In the genomic region with DNA sequence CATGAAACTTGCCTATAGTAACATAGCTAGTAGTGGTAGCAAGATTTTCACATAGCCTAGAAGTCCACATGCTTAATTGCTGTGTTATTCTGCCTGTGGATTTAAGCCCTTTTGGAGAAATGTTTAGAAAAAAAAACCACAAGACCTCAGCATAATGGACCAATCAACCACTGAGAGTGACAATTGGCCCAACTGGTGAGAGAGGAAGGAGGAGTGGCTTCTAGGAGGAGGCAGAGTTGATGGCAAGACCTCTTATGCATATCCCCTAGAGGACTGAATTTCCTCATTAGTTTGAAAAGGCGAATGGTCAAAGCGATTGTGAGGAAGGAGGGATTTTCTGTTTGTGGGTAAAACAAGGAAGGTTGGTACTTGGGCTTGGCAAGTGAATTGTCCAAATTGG, we compare ENCODE assay signal across 26 cellular contexts. TPM values are rescaled to one million over a fixed set of nuclear protein-coding genes. Genes with fewer than 3 reads are reported as not detected.
"Had no signal": no experiment of that assay in that cellular context is flagged by ENCODE, and none has a peak within 500 bp of the region (broad histone marks: within the 10 kb centered on the region; RNA-seq: fewer than 3 reads in every experiment).

No MANE protein-coding gene starts in this region.

- H3K27ac ChIP-seq: ascending aorta, body of pancreas, KMS-11, Peyer's patch, SJSA1 had no signal

- DNase-seq: activated CD4-positive, alpha-beta T cell treated with anti-CD3 and anti-CD28 coated beads for 48 hours; activated CD4-positive, alpha-beta T cell treated with anti-CD3 and anti-CD28 coated beads, Interleukin-2, amount 50 U/mL, for 48 hours; activated CD4-positive, CD25-positive, alpha-beta regulatory T cell treated with anti-CD3 and anti-CD28 coated beads, Interleukin-2, amount 50 U/mL, for 72 hours; activated CD8-positive, alpha-beta memory T cell treated with anti-CD3 and anti-CD28 coated beads, Interleukin-2, amount 10 ng/mL, durations not matched to agents 7 days and 5 days; activated effector memory CD4-positive, alpha-beta T cell treated with Interleukin-2 at 50 U/mL for 16 hours; activated naive CD4-positive, alpha-beta T cell; activated T-cell treated with anti-CD3 and anti-CD28 coated beads, Interleukin-2, amount 50 U/mL, for 24 hours; amniotic stem cell; body of pancreas; central memory CD4-positive, alpha-beta T cell; NCI-H1105 treated with DMSO at 0.1 percent for 48 hours; NCI-H1436 treated with DMSO at 0.1 percent for 48 hours; NCI-H187; NCI-H2081; NCI-H510A treated with DMSO at 0.1 percent for 48 hours; NCI-H69; Peyer's patch; SHP77; SW 1271 had no signal

- H3K27me3 ChIP-seq: ascending aorta, body of pancreas, Peyer's patch, SJSA1 had no signal

- H3K4me3 ChIP-seq: ascending aorta, body of pancreas, Peyer's patch, SJSA1 had no signal

- H3K4me2 ChIP-seq: KMS-11 had no signal

- H3K4me1 ChIP-seq: body of pancreas, Peyer's patch, SJSA1 had no signal

- ATAC-seq: activated CD8-positive, alpha-beta memory T cell treated with anti-CD3 and anti-CD28 coated beads, Interleukin-2, amount 10 ng/mL, durations not matched to agents 7 days and 5 days; body of pancreas; SK-N-SH treated with all-trans-retinoic acid at 6 μM for 48 hours; WTC11 had no signal

- H3K9me3 ChIP-seq: ascending aorta, SJSA1 had no signal

- H3K36me3 ChIP-seq: ascending aorta, Peyer's patch, SJSA1 had no signal

- H3K9ac ChIP-seq: KMS-11 had no signal

RNA-seq across cellular contexts. Expression of a gene that starts 30.6 kb away (rescaled TPM):
- total RNA-seq: activated CD8-positive, alpha-beta memory T cell treated with anti-CD3 and anti-CD28 coated beads, Interleukin-2, amount 10 ng/mL, durations not matched to agents 7 days and 5 days; activated T-helper 1 cell treated with anti-CD3 and anti-CD28 coated beads, Interleukin-12 subunit alpha, Interleukin-12 subunit beta, Interleukin-2, Interleukin-4 antibody, amounts not matched to agents 30 ng/mL and 10 ng/mL and 1 ng/mL, durations not matched to agents 14 hours and 24 hours and 36 hours; T-helper 1 cell treated with Interleukin-12 subunit alpha and Interleukin-12 subunit beta and Interleukin-4 antibody, amounts not matched to agents 30 ng/mL and 1 ng/mL, for 36 hours had no signal
